Comparison of ENCODE assay signal across 9 cellular contexts in genomic region chr16:28554634-28555423, GRCh38. TPM values are rescaled to one million over a fixed set of nuclear protein-coding genes. Genes with fewer than 3 reads are reported as not detected.
DNase-seq lines count a peak whose midpoint lies in the region; ATAC-seq and TF ChIP-seq lines count a peak whose summit lies in the region.
"Had no signal": no experiment of that assay in that cellular context is flagged by ENCODE, and none has a peak within 500 bp of the region (broad histone marks: within the 10 kb centered on the region; RNA-seq: fewer than 3 reads in every experiment).

No MANE protein-coding gene starts in this region.

- no peaks in the 10 kb centered on the region for H3K27me3 Mint-ChIP-seq in Caco-2 (ENCODE audit: insufficient read depth, unreplicated experiment)

- peaks cover 3% of the 10 kb centered on the region for H3K79me1 ChIP-seq in neuronal stem cell (ENCODE audit: low read depth, low read length)

- H3K4me3 ChIP-seq in Caco-2 (ENCODE audit: low read depth, low read length) (peak overlapping the region; percentile 40), Karpas-422 (ENCODE audit: low read length) (peak overlapping the region; percentile 79), coronary artery (peak overlapping the region; percentile 88), neuronal stem cell (ENCODE audit: low read length in 2 of 2) (peak overlapping the region; percentile 33 to 58)

- H3K36me3 Mint-ChIP-seq in Caco-2 (ENCODE audit: insufficient read depth, unreplicated experiment), result peaks cover 17% of the 10 kb centered on the region

- H2BK5ac ChIP-seq in neuronal stem cell (ENCODE audit: low read length), result no peak overlapping the region

- H3K9ac ChIP-seq in Karpas-422 (ENCODE audit: low read length) (peak overlapping the region; percentile 84), neuronal stem cell (ENCODE audit: low read depth, low read length, poor library complexity) (no peak overlapping the region)

- intact Hi-C loops in Caco-2 (cut with micrococcal nuclease; ENCODE audit: unreplicated experiment), result no loop called here

- H4K91ac ChIP-seq in neuronal stem cell (ENCODE audit: low read depth, low read length, poor library complexity), result no peak overlapping the region

- H3K9me3 ChIP-seq in Caco-2 (no peaks in the 10 kb centered on the region), Karpas-422 (ENCODE audit: low read length) (no peaks in the 10 kb centered on the region), neuronal stem cell (replicated peaks in 1 of 2; ENCODE audit: control insufficient read depth in 2 of 2, insufficient read depth in 1 of 2, low read depth in 1 of 2, low read length in 2 of 2) (no peaks in the 10 kb centered on the region)

- H3K36me3 ChIP-seq in Caco-2 (ENCODE audit: control insufficient read depth, insufficient read depth, low read length), result no peaks in the 10 kb centered on the region; the same call in 1 of the 2 replicates
- H3K36me3 ChIP-seq in Karpas-422 (ENCODE audit: insufficient read depth, low read length), result peaks cover 17% of the 10 kb centered on the region
- peaks cover 0 to 29% of the 10 kb centered on the region in 2 donors for H3K36me3 ChIP-seq in neuronal stem cell (replicated peaks in 1 of 2; ENCODE audit: control insufficient read depth in 2 of 2, insufficient read depth in 2 of 2, low read length in 2 of 2)

- H3K27ac ChIP-seq in Karpas-422 (ENCODE audit: low read length), result peak overlapping the region; percentile 91
- H3K27ac ChIP-seq in coronary artery, result peak overlapping the region; percentile 94 to 99
- no peak overlapping the region for H3K27ac ChIP-seq in neuronal stem cell (replicated peaks; ENCODE audit: low read length)

- no peaks in the 10 kb centered on the region for H3K27me3 ChIP-seq in Caco-2 (replicated peaks; ENCODE audit: control insufficient read depth, insufficient read depth, low read length)
- H3K27me3 ChIP-seq in Karpas-422 (ENCODE audit: low read length), result no peaks in the 10 kb centered on the region
- no peaks in the 10 kb centered on the region for H3K27me3 ChIP-seq in neuronal stem cell (ENCODE audit: control insufficient read depth in 3 of 3, insufficient read depth in 3 of 3, low read depth in 1 of 3, low read length in 3 of 3)

- no peaks in the 10 kb centered on the region for H4K20me1 ChIP-seq in Karpas-422 (ENCODE audit: insufficient read depth, low read depth, low read length)

- no peak overlapping the region for H4K8ac ChIP-seq in neuronal stem cell (ENCODE audit: low read depth, low read length)

- peak overlapping the region; percentile 88 for H3K27ac Mint-ChIP-seq in Caco-2 (ENCODE audit: unreplicated experiment)

- H3K79me2 ChIP-seq in Karpas-422 (ENCODE audit: low read length), result peaks cover 51% of the 10 kb centered on the region

- no peak overlapping the region for H3K18ac ChIP-seq in neuronal stem cell (ENCODE audit: low read length)

- H2BK12ac ChIP-seq in neuronal stem cell (ENCODE audit: low read length), result no peak overlapping the region

- peaks cover 8% of the 10 kb centered on the region for H3K4me1 Mint-ChIP-seq in Caco-2 (ENCODE audit: low read depth, unreplicated experiment)

- TF ChIP-seq CTCF in Caco-2 (IDR thresholded peaks at IDR 0.05; ENCODE audit: insufficient read depth in 1 of 2, low read depth in 1 of 2, low read length in 1 of 2, severe bottlenecking in 1 of 2, unreplicated experiment in 1 of 2) (no peak), coronary artery (IDR thresholded peaks at IDR 0.05) (no peak)

- no peak for ATAC-seq in GM19395 (IDR thresholded peaks at IDR 0.05; ENCODE audit: unreplicated experiment)

- H2AFZ ChIP-seq in Karpas-422 (ENCODE audit: low read length) (no peak overlapping the region), neuronal stem cell (ENCODE audit: low read length) (peak overlapping the region; percentile 62)

- no peak for DNase-seq in Caco-2
- peak; percentile 64 for DNase-seq in Karpas-422
- no peak for DNase-seq in coronary artery (ENCODE audit: low spot score)
- no peak for DNase-seq in neuronal stem cell (ENCODE audit: low spot score)
- DNase-seq in central memory CD4-positive, alpha-beta T cell, result no peak
- DNase-seq in occipital lobe (lab: John Stamatoyannopoulos, UW), result no peak
- DNase-seq in activated CD4-positive, alpha-beta T cell treated with anti-CD3 and anti-CD28 coated beads, Interleukin-2, amount 50 U/mL, for 4 hours, result no peak

- CTCF ChIA-PET in Caco-2 (lab: Charles Lee), result interaction anchor here (1.0 kb wide), 1 partner anchor 14 kb away, joined by 4 read pairs; no protein-coding TSS in a partner anchor

- H3K4me3 Mint-ChIP-seq in Caco-2 (ENCODE audit: unreplicated experiment), result peak overlapping the region; percentile 76

- no peak overlapping the region for H2BK15ac ChIP-seq in neuronal stem cell (ENCODE audit: low read length)

- no peak overlapping the region for H3K14ac ChIP-seq in neuronal stem cell (ENCODE audit: low read length)

- H2AK5ac ChIP-seq in neuronal stem cell (ENCODE audit: low read depth, low read length), result no peak overlapping the region

- POLR2A ChIA-PET in Caco-2 (lab: Charles Lee), result interaction anchor here (0.5 kb wide), 1 partner anchor 64 kb away, joined by 4 read pairs; no protein-coding TSS in a partner anchor

- no CpG with 5 or more reads among the region's 15 CpGs for WGBS in neuronal stem cell (ENCODE audit: extremely low coverage in 2 of 2, insufficient read length in 2 of 2, insufficient replicate concordance in 1 of 2), 2 donors

- peak overlapping the region; percentile 98 for H3K4me2 ChIP-seq in Karpas-422 (ENCODE audit: low read depth, low read length, poor library complexity, severe bottlenecking)
- H3K4me2 ChIP-seq in neuronal stem cell (ENCODE audit: insufficient read depth, low read length, poor library complexity, severe bottlenecking), result peak overlapping the region; percentile 58

- no peaks in the 10 kb centered on the region for H3K4me1 ChIP-seq in Caco-2
- H3K4me1 ChIP-seq in Karpas-422 (ENCODE audit: low read length), result peaks cover 63% of the 10 kb centered on the region
- H3K4me1 ChIP-seq in neuronal stem cell (ENCODE audit: control insufficient read depth in 2 of 2, insufficient read depth in 1 of 2, low read depth in 1 of 2, low read length in 2 of 2), result peaks cover 0 to 4% of the 10 kb centered on the region in 2 donors

- H3K4ac ChIP-seq in neuronal stem cell (ENCODE audit: low read length), result no peak overlapping the region

- no peaks in the 10 kb centered on the region for H3K9me2 ChIP-seq in Karpas-422 (replicated peaks; ENCODE audit: insufficient read depth, low read length)

- H3K23ac ChIP-seq in neuronal stem cell (ENCODE audit: low read depth, low read length, poor library complexity), result no peak overlapping the region

- TSS peak; percentile 49 for BruUV-seq in Caco-2 (replicated peaks; lab: Mats Ljungman, UMichigan)

- no peaks in the 10 kb centered on the region for H3K9me3 Mint-ChIP-seq in Caco-2 (ENCODE audit: unreplicated experiment)

- H2BK120ac ChIP-seq in neuronal stem cell (ENCODE audit: low read depth, low read length), result no peak overlapping the region

RNA-seq across cellular contexts. Expression of gene SGF29, which starts 1.1 kb away (rescaled TPM):
- total RNA-seq in Caco-2 (2022) (29.8 and 31.1 TPM in 2 replicates), occipital lobe (10.8 TPM)
- 44.7 and 70.5 TPM in 2 replicates for total RNA-seq in Karpas-422 (2014; rRNA removed; shearing (Covaris generic); ENCODE audit: low replicate concordance)
- polyA plus RNA-seq in neuronal stem cell (2013, experiment 1 of 2), result 29.5 TPM
- polyA plus RNA-seq in neuronal stem cell (2013, experiment 2 of 2), result 24.9 TPM

RNA-seq across cellular contexts. Expression of gene NUPR1, which starts 16.1 kb away (rescaled TPM):
- total RNA-seq in Caco-2 (2022), result 8.8 and 16.6 TPM in 2 replicates
- total RNA-seq in Karpas-422 (2014; rRNA removed; shearing (Covaris generic); ENCODE audit: low replicate concordance), result not detected in 2 replicates
- polyA plus RNA-seq in neuronal stem cell (2013, experiment 1 of 2), result 0.06 TPM
- 0.01 TPM for polyA plus RNA-seq in neuronal stem cell (2013, experiment 2 of 2)
- 0.16 TPM for total RNA-seq in occipital lobe

RNA-seq across cellular contexts. Expression of gene SULT1A2, which starts 42.0 kb away (rescaled TPM):
- 0.43 TPM in 1 of 2 replicates, not detected in the other for total RNA-seq in Caco-2 (2022)
- total RNA-seq in Karpas-422 (2014; rRNA removed; shearing (Covaris generic); ENCODE audit: low replicate concordance), result 16.1 and 36.1 TPM in 2 replicates
- 0.07 TPM for polyA plus RNA-seq in neuronal stem cell (2013, experiment 1 of 2)
- polyA plus RNA-seq in neuronal stem cell (2013, experiment 2 of 2), result 0.11 TPM
- not detected for total RNA-seq in occipital lobe

RNA-seq across cellular contexts. Expression of gene IL27, which starts 48.2 kb away (rescaled TPM):
- total RNA-seq in Caco-2 (2022), result 0.53 and 0.66 TPM in 2 replicates
- total RNA-seq in Karpas-422 (2014; rRNA removed; shearing (Covaris generic); ENCODE audit: low replicate concordance), result not detected in 2 replicates
- not detected for polyA plus RNA-seq in neuronal stem cell (2013, experiment 1 of 2)
- not detected for polyA plus RNA-seq in neuronal stem cell (2013, experiment 2 of 2)
- not detected for total RNA-seq in occipital lobe
- total RNA-seq: temporal lobe had no signal

RNA-seq across cellular contexts. Expression of gene SULT1A1, which starts 55.0 kb away (rescaled TPM):
- 8.9 and 9.1 TPM in 2 replicates for total RNA-seq in Caco-2 (2022)
- total RNA-seq in Karpas-422 (2014; rRNA removed; shearing (Covaris generic); ENCODE audit: low replicate concordance), result 122 and 179 TPM in 2 replicates
- polyA plus RNA-seq in neuronal stem cell (2013, experiment 1 of 2), result 1.5 TPM
- polyA plus RNA-seq in neuronal stem cell (2013, experiment 2 of 2), result 1.7 TPM
- 7.3 TPM for total RNA-seq in occipital lobe

Comparison
In these comparisons a context has a peak if more than half of its experiments do, and no peak if none do; other contexts are left out.
1. RNA of gene SULT1A2, which starts 42.0 kb away (total RNA-seq): 16.1 to 36.1 TPM in Karpas-422; 0.43 TPM in Caco-2 and not detected in occipital lobe (single experiment); every median in the first group is over 10 times any median in the second.
2. Peak in every context shown above with its lines, with median percentiles within 50 percentile points of each other: H3K4me3 ChIP-seq.